ENCODE assay signal across 8 cellular contexts in genomic region chr16:9139965-9140364, GRCh38. TPM values are rescaled to one million over a fixed set of nuclear protein-coding genes. Genes with fewer than 3 reads are reported as not detected.
A peak's percentile ranks its signal among the peaks of the same experiment; 100 is the strongest.
DNase-seq lines count a peak whose midpoint lies in the region; ATAC-seq and FAIRE-seq lines count a peak whose summit lies in the region.

No MANE protein-coding gene starts in this region.

- no peaks in the 10 kb centered on the region for H3K36me3 Mint-ChIP-seq in natural killer cell treated with Interleukin-12 subunit alpha and Interleukin-12 subunit beta and Interleukin-15 and Interleukin-18, amount 100 ng/mL, for 72 hours

- H3K4me3 Mint-ChIP-seq in natural killer cell treated with Interleukin-12 subunit alpha and Interleukin-12 subunit beta and Interleukin-15 and Interleukin-18, amount 100 ng/mL, for 72 hours, result no peak overlapping the region

- no peaks in the 10 kb centered on the region for H3K9me3 Mint-ChIP-seq in natural killer cell treated with Interleukin-12 subunit alpha and Interleukin-12 subunit beta and Interleukin-15 and Interleukin-18, amount 100 ng/mL, for 72 hours

- H3K27me3 Mint-ChIP-seq in natural killer cell treated with Interleukin-12 subunit alpha and Interleukin-12 subunit beta and Interleukin-15 and Interleukin-18, amount 100 ng/mL, for 72 hours, result peaks cover 0 to 2% of the 10 kb centered on the region in 2 donors

- peak; percentile 36 for ATAC-seq in HG03175 (IDR thresholded peaks at IDR 0.05; ENCODE audit: unreplicated experiment)
- peak; percentile 52 to 56 for ATAC-seq in natural killer cell treated with Interleukin-12 subunit alpha and Interleukin-12 subunit beta and Interleukin-15 and Interleukin-18, amount 100 ng/mL, for 72 hours

- no peak overlapping the region for H3K27ac Mint-ChIP-seq in natural killer cell treated with Interleukin-12 subunit alpha and Interleukin-12 subunit beta and Interleukin-15 and Interleukin-18, amount 100 ng/mL, for 72 hours

- H3K4me1 Mint-ChIP-seq in natural killer cell treated with Interleukin-12 subunit alpha and Interleukin-12 subunit beta and Interleukin-15 and Interleukin-18, amount 100 ng/mL, for 72 hours (ENCODE audit: low read depth in 2 of 2), result peaks cover 22 to 25% of the 10 kb centered on the region in 2 donors

- DNase-seq in activated CD4-positive, alpha-beta T cell treated with anti-CD3 and anti-CD28 coated beads for 48 hours, result peak; percentile 18
- DNase-seq in activated CD4-positive, alpha-beta T cell treated with anti-CD3 and anti-CD28 coated beads, Interleukin-2, amount 50 U/mL, for 4 hours, result no peak
- no peak for DNase-seq in natural killer cell treated with Interleukin-12 subunit alpha and Interleukin-12 subunit beta and Interleukin-15 and Interleukin-18, amount 100 ng/mL, for 72 hours (ENCODE audit: low spot score)
- no peak for DNase-seq in GM19240 (ENCODE audit: insufficient read length, low spot score)
- no peak for DNase-seq in stimulated activated CD4-positive, alpha-beta T cell treated with anti-CD3 and anti-CD28 coated beads, Interleukin-4, amount 100 ng/mL, for 24 hours
- no peak for DNase-seq in DMS79 treated with DMSO at 0.1 percent for 48 hours (lab: John Stamatoyannopoulos, UW)

- peak; percentile 9 for FAIRE-seq in TTC549 (lab: Jason Lieb, UNC)

RNA-seq across cellular contexts. Expression of gene HAPSTR1, which starts 48.5 kb away (rescaled TPM):
- 10 to 100 TPM; 65.5 to 72.6 TPM for total RNA-seq in natural killer cell treated with Interleukin-12 subunit alpha and Interleukin-12 subunit beta and Interleukin-15 and Interleukin-18, amount 100 ng/mL, for 72 hours
